Comparison of ENCODE assay signal across 27 cellular contexts in genomic region chr12:6042447-6042846, GRCh38.
"Had no signal": no experiment of that assay in that cellular context is flagged by ENCODE, and none has a peak within 500 bp of the region (broad histone marks: within the 10 kb centered on the region; RNA-seq: fewer than 3 reads in every experiment).

No MANE protein-coding gene starts in this region.

- H3K4me1 ChIP-seq: gastroesophageal sphincter, left lung, neural progenitor cell, prostate gland, right atrium auricular region, sigmoid colon, testis, tibial nerve had no signal

- H3K4me3 ChIP-seq: dorsolateral prefrontal cortex, gastroesophageal sphincter, heart left ventricle, left lung, neural progenitor cell, prostate gland, right atrium auricular region, sigmoid colon, testis, tibial nerve, upper lobe of left lung had no signal

- H2AFZ ChIP-seq: neural progenitor cell had no signal

- ATAC-seq: esophagus mucosa; foreskin keratinocyte; gastroesophageal sphincter; heart left ventricle; left cardiac atrium; left lung; naive thymus-derived CD4-positive, alpha-beta T cell; stimulated activated effector memory CD8-positive, alpha-beta T cell treated with anti-CD3 and anti-CD28 coated beads, Interleukin-12 subunit alpha, Interleukin-12 subunit beta, amount 100 ng/mL, for 72 hours had no signal

- H3K36me3 ChIP-seq: neural progenitor cell, prostate gland, sigmoid colon, tibial nerve had no signal

- H3K27ac ChIP-seq: dorsolateral prefrontal cortex, epithelial cell of prostate, foreskin keratinocyte, gastroesophageal sphincter, heart left ventricle, left lung, neural progenitor cell, prostate gland, right atrium auricular region, sigmoid colon, testis, tibial nerve, upper lobe of left lung had no signal

- FAIRE-seq: colon, islet of Langerhans had no signal

- H3K4me2 ChIP-seq: neural progenitor cell had no signal

- H3K9ac ChIP-seq: neural progenitor cell had no signal

- H3K27me3 ChIP-seq: dorsolateral prefrontal cortex, gastroesophageal sphincter, heart left ventricle, left lung, neural progenitor cell, right atrium auricular region, sigmoid colon, testis, tibial nerve, upper lobe of left lung had no signal

- DNase-seq: effector CD4-positive, alpha-beta T cell; foreskin keratinocyte; hippocampal formation; left cardiac atrium; left lung; mesendoderm; midbrain; naive thymus-derived CD4-positive, alpha-beta T cell; sigmoid colon; stimulated activated CD4-positive, alpha-beta T cell treated with anti-CD3 and anti-CD28 coated beads, Interleukin-2, amount 100 ng/mL, for 24 hours; stimulated activated CD4-positive, alpha-beta T cell treated with anti-CD3 and anti-CD28 coated beads, Interleukin-4, amount 100 ng/mL, for 24 hours; stimulated activated naive CD4-positive, alpha-beta T cell treated with Interleukin-2 at 50 U/mL for 16 hours; substantia nigra; testis; upper lobe of left lung had no signal

- H3K9me3 ChIP-seq: gastroesophageal sphincter, heart left ventricle, left lung, prostate gland, right atrium auricular region, sigmoid colon, testis, tibial nerve, upper lobe of left lung had no signal
